Comparison of ENCODE assay signal across 18 cellular contexts in genomic region chr16:84080378-84080777, GRCh38. TPM values are rescaled to one million over a fixed set of nuclear protein-coding genes. Genes with fewer than 3 reads are reported as not detected.
"Had no signal": no experiment of that assay in that cellular context is flagged by ENCODE, and none has a peak within 500 bp of the region (broad histone marks: within the 10 kb centered on the region; RNA-seq: fewer than 3 reads in every experiment).

No MANE protein-coding gene starts in this region.

- H3K4me1 ChIP-seq: parathyroid adenoma, transverse colon had no signal

- H3K27me3 ChIP-seq: ascending aorta, transverse colon had no signal

- H3K9me3 Mint-ChIP-seq: activated naive CD8-positive, alpha-beta T cell treated with anti-CD3 and anti-CD28 coated beads, Interleukin-2, amount 10 ng/mL, durations not matched to agents 7 days and 5 days; activated T-cell treated with anti-CD3 and anti-CD28 coated beads, Interleukin-2, amount 50 U/mL, for 24 hours; immature natural killer cell; stimulated activated memory B cell treated with anti-CD40 and anti-IgM and Interleukin-4, amounts not matched to agents 10 μg/mL and 1 μg/mL and 100 μg/mL, for 72 hours had no signal

- DNase-seq: activated CD4-positive, alpha-beta T cell treated with anti-CD3 and anti-CD28 coated beads, Interleukin-2, amount 50 U/mL, for 1 hour; activated effector memory CD4-positive, alpha-beta T cell treated with anti-CD3 and anti-CD28 coated beads, Interleukin-2, amount 50 U/mL, for 16 hours; activated naive CD8-positive, alpha-beta T cell treated with anti-CD3 and anti-CD28 coated beads, Interleukin-2, amount 10 ng/mL, durations not matched to agents 7 days and 5 days; activated T-cell treated with anti-CD3 and anti-CD28 coated beads, Interleukin-2, amount 50 U/mL, for 24 hours; central memory CD4-positive, alpha-beta T cell; effector CD4-positive, alpha-beta T cell; immature natural killer cell; retina; SHP77 treated with DMSO at 0.1 percent for 48 hours; T-helper 17 cell; transverse colon had no signal

- ATAC-seq: stimulated activated memory B cell treated with anti-CD40 and anti-IgM and Interleukin-4, amounts not matched to agents 10 μg/mL and 1 μg/mL and 100 μg/mL, for 72 hours; T-helper 17 cell had no signal

- H3K9me3 ChIP-seq: ascending aorta, transverse colon had no signal

- H3K4me3 ChIP-seq: ascending aorta, coronary artery, skin epidermis, transverse colon had no signal

- H3K27ac Mint-ChIP-seq: activated naive CD8-positive, alpha-beta T cell treated with anti-CD3 and anti-CD28 coated beads, Interleukin-2, amount 10 ng/mL, durations not matched to agents 7 days and 5 days; activated T-cell treated with anti-CD3 and anti-CD28 coated beads, Interleukin-2, amount 50 U/mL, for 24 hours; stimulated activated memory B cell treated with anti-CD40 and anti-IgM and Interleukin-4, amounts not matched to agents 10 μg/mL and 1 μg/mL and 100 μg/mL, for 72 hours; T-helper 17 cell had no signal

- H3K27me3 Mint-ChIP-seq: activated naive CD8-positive, alpha-beta T cell treated with anti-CD3 and anti-CD28 coated beads, Interleukin-2, amount 10 ng/mL, durations not matched to agents 7 days and 5 days; activated T-cell treated with anti-CD3 and anti-CD28 coated beads, Interleukin-2, amount 50 U/mL, for 24 hours; stimulated activated memory B cell treated with anti-CD40 and anti-IgM and Interleukin-4, amounts not matched to agents 10 μg/mL and 1 μg/mL and 100 μg/mL, for 72 hours; T-helper 17 cell had no signal

- H3K4me3 Mint-ChIP-seq: activated naive CD8-positive, alpha-beta T cell treated with anti-CD3 and anti-CD28 coated beads, Interleukin-2, amount 10 ng/mL, durations not matched to agents 7 days and 5 days; activated T-cell treated with anti-CD3 and anti-CD28 coated beads, Interleukin-2, amount 50 U/mL, for 24 hours; immature natural killer cell; stimulated activated memory B cell treated with anti-CD40 and anti-IgM and Interleukin-4, amounts not matched to agents 10 μg/mL and 1 μg/mL and 100 μg/mL, for 72 hours had no signal

- H3K27ac ChIP-seq: ascending aorta, coronary artery, parathyroid adenoma, skin epidermis, transverse colon had no signal

RNA-seq across cellular contexts. Expression of gene SLC38A8, which starts 37.8 kb away (rescaled TPM):
- total RNA-seq: activated naive CD8-positive, alpha-beta T cell treated with anti-CD3 and anti-CD28 coated beads, Interleukin-2, amount 10 ng/mL, durations not matched to agents 7 days and 5 days; ascending aorta; epithelial cell of proximal tubule; glomerular endothelial cell; T-helper 17 cell; transverse colon had no signal
